Comparison of ENCODE assay signal across 8 cellular contexts in the genomic region with DNA sequence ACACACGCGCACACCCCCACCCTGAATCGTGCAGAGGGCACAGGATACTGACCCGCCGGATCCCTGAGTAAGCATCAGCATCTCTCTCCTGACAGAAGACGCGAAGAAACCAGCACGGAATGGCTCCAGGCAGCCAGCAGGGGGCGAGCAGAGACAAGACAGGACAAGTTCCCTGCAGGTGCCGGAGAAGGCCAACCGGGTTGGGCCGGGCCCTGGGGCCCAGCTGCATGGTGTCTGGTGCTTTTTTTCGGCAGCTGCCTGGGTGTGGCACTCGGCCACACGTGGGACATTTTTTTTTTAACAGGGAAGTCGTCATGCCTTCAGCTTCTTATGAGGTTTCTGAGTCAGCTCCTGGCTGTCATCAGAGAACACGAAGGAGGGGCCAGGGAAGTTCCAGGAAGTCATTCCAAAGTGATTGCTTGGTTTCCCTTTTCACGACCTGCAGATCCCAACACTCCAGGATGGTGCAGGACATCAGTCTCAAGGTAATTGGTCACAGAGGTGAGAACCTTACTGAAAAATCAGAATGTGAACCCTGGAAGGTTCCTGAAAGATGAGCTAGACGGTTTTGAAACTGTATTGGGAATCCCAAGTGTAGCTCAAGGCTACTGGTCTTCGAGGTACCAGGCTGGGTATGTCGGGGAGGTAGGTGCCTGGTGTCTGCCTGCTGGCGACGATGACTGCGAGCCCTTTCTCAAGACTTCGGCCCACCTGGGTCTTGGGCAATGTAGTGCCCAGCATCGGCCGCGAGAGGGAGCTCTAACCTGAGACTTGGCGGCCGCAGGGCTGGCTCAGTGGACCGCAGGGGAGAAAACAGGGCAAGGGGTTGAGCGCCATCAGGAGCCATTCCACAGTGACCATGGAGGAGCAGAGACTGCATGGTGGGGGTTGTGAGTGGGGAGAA.
DNase-seq lines count a peak whose midpoint lies in the region; ATAC-seq and TF ChIP-seq lines count a peak whose summit lies in the region.

No MANE protein-coding gene starts in this region.

- H3K9me3 ChIP-seq in BE2C (no peaks in the 10 kb centered on the region), HUES64 (ENCODE audit: insufficient read depth, low read depth, low read length) (no peaks in the 10 kb centered on the region), OCI-LY3 (ENCODE audit: insufficient read depth, low read length) (no peaks in the 10 kb centered on the region), mucosa of rectum (ENCODE audit: control insufficient read depth in 2 of 2, low read length in 2 of 2) (no peaks in the 10 kb centered on the region)

- no peak overlapping the region for H3K4me3 ChIP-seq in BE2C (ENCODE audit: low read depth, low read length)
- H3K4me3 ChIP-seq in HUES64 (ENCODE audit: low read length): peak overlapping the region; percentile 31
- peak overlapping the region; percentile 57 for H3K4me3 ChIP-seq in OCI-LY3 (ENCODE audit: low read length)
- peak overlapping the region; percentile 42 for H3K4me3 ChIP-seq in epithelial cell of proximal tubule (ENCODE audit: low read depth, low read length)
- peak overlapping the region; percentile 51 to 63 for H3K4me3 ChIP-seq in mucosa of rectum (ENCODE audit: low read length in 2 of 2)

- peak; percentile 76 for ATAC-seq in GM19395 (IDR thresholded peaks at IDR 0.05; ENCODE audit: unreplicated experiment)

- H3K36me3 ChIP-seq in BE2C (no peaks in the 10 kb centered on the region), HUES64 (ENCODE audit: insufficient read depth, low read length) (no peaks in the 10 kb centered on the region), OCI-LY3 (replicated peaks; ENCODE audit: low read depth, low read length) (no peaks in the 10 kb centered on the region), mucosa of rectum (ENCODE audit: control insufficient read depth in 2 of 2, insufficient read depth in 2 of 2, low read length in 2 of 2) (no peaks in the 10 kb centered on the region)

- peak overlapping the region; percentile 65; the same call in 1 of the 2 replicates for H2AFZ ChIP-seq in OCI-LY3 (ENCODE audit: low read depth, low read length)

- H4K20me1 ChIP-seq in OCI-LY3 (ENCODE audit: insufficient read depth, low read length): no peaks in the 10 kb centered on the region

- DNase-seq in BE2C (peak; percentile 86), activated T-cell treated with anti-CD3 and anti-CD28 coated beads for 1 hour (ENCODE audit: low read depth) (peak; percentile 67), epithelial cell of proximal tubule (ENCODE audit: low read depth) (peak; percentile 80)
- DNase-seq in stimulated activated CD8-positive, alpha-beta memory T cell treated with anti-CD3 and anti-CD28 coated beads, Interleukin-2, amount 100 ng/mL, for 48 hours (ENCODE audit: low read depth in 2 of 2): peak; percentile 70 to 74

- TF ChIP-seq CTCF in BE2C (IDR thresholded peaks at IDR 0.05; ENCODE audit: low read depth, low read length) (peak; percentile 95), OCI-LY3 (IDR thresholded peaks at IDR 0.05; ENCODE audit: low read depth, low read length) (peak; percentile 83), epithelial cell of proximal tubule (conservative IDR thresholded peaks at IDR 0.05; ENCODE audit: low read depth, low read length) (peak; percentile 98)

- peak overlapping the region; percentile 73 for H3K4me2 ChIP-seq in OCI-LY3 (ENCODE audit: low read length)

- no peak overlapping the region for H3K27ac ChIP-seq in HUES64 (ENCODE audit: low read depth, low read length)
- H3K27ac ChIP-seq in OCI-LY3 (ENCODE audit: low read length): no peak overlapping the region
- peak overlapping the region; percentile 73 for H3K27ac ChIP-seq in mucosa of rectum (ENCODE audit: low read depth in 2 of 2, low read length in 2 of 2)

- H3K27me3 ChIP-seq in BE2C (no peaks in the 10 kb centered on the region; the same call in none of the 2 replicates), HUES64 (ENCODE audit: insufficient read depth, low read length) (peaks cover 4% of the 10 kb centered on the region), OCI-LY3 (ENCODE audit: low read depth, low read length) (peaks cover 44% of the 10 kb centered on the region), mucosa of rectum (ENCODE audit: control insufficient read depth in 2 of 2, insufficient read depth in 2 of 2, low read length in 2 of 2) (peaks cover 0 to 5% of the 10 kb centered on the region in 2 donors)

- H3K4me1 ChIP-seq in BE2C (0 out of 2 replicates have a peak, but pooled peaks cover 2% of the 10 kb centered on the region), HUES64 (ENCODE audit: insufficient read depth, low read length) (peaks cover 5% of the 10 kb centered on the region), OCI-LY3 (ENCODE audit: low read length) (peaks cover 9% of the 10 kb centered on the region), mucosa of rectum (ENCODE audit: control insufficient read depth in 2 of 2, insufficient read depth in 2 of 2, low read length in 2 of 2) (peaks cover 6 to 10% of the 10 kb centered on the region in 2 donors)

- WGBS in HUES64: 5% methylated on average over 32 of the region's 32 CpGs

- no peaks in the 10 kb centered on the region for H3K79me2 ChIP-seq in OCI-LY3 (ENCODE audit: low read length)

- H3K9ac ChIP-seq in HUES64 (ENCODE audit: low read depth, low read length) (no peak overlapping the region), OCI-LY3 (ENCODE audit: low read length) (0 out of 2 replicates have a peak overlapping the region, but pooled peaks have one; percentile 23), mucosa of rectum (ENCODE audit: low read depth in 1 of 2, low read length in 2 of 2) (peak overlapping the region in 1 of 2 donors; percentile 58)

Comparison
In these comparisons a context has a peak if more than half of its experiments do, and no peak if none do; other contexts are left out.
1. H3K27ac ChIP-seq: peak in mucosa of rectum (2 of 2); none in HUES64 (single experiment) and OCI-LY3 (single experiment).
2. Peak in every context shown above with its lines, with median percentiles within 50 percentile points of each other: DNase-seq and CTCF ChIP-seq.